ENCODE assay signal across 10 cellular contexts in the genomic region with DNA sequence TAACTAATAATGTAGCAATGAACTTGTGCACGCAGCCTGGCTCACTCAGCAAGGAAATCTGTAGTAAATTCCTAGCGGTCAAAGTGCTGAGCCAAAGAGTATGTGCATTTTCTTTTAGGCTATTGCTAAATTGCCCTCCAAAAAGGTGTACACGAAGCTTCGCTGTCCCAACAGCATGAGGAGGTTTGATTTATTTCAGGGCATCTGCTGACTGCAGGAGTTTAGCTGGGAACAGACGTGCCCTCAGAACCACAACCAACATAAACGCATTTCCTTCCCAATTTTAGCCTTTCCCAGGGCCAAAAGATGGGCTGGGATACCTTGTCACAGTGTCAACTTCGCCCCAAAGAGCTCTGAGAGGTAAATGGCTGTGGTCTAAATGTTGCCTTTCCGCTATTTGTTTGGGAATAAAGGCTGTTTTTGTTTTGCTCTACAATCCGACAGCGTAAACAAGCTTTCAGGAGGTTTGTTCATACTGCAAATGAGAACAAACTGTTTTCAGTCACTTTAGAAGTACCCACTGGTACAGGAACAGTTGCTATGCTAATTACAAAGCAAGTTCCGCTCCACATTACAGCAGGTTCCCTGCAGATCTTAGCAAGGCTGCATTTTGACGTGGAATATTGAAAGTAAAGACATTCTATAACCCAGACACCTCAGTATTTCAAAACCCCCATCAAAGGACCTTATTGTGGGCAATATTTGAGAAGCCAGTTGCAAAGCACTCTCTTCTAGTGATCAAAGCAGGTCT. TPM values are rescaled to one million over a fixed set of nuclear protein-coding genes. Genes with fewer than 3 reads are reported as not detected.
A peak's percentile ranks its signal among the peaks of the same experiment; 100 is the strongest.
DNase-seq lines count a peak whose midpoint lies in the region; ATAC-seq and TF ChIP-seq lines count a peak whose summit lies in the region.
"Had no signal": no experiment of that assay in that cellular context is flagged by ENCODE, and none has a peak within 500 bp of the region (broad histone marks: within the 10 kb centered on the region; RNA-seq: fewer than 3 reads in every experiment).

No MANE protein-coding gene starts in this region.

- no peaks in the 10 kb centered on the region for H3K9me3 ChIP-seq in T-helper 17 cell (ENCODE audit: control insufficient read depth, low read length, poor library complexity, severe bottlenecking)
- H3K9me3 ChIP-seq: pancreas had no signal

- peak overlapping the region; percentile 80 for H3K4me3 Mint-ChIP-seq in T-helper 17 cell

- H3K4me1 Mint-ChIP-seq in T-helper 17 cell = peaks cover 78% of the 10 kb centered on the region

- H3K4me3 ChIP-seq in fibroblast of villous mesenchyme (ENCODE audit: low read depth, low read length) = no peak overlapping the region
- H3K4me3 ChIP-seq: pancreas had no signal

- peaks cover 11% of the 10 kb centered on the region for H3K36me3 Mint-ChIP-seq in T-helper 17 cell (ENCODE audit: low read depth)

- no peak for TF ChIP-seq CTCF in fibroblast of villous mesenchyme (IDR thresholded peaks at IDR 0.05; ENCODE audit: insufficient read depth, low read depth, low read length)

- H3K27ac Mint-ChIP-seq in T-helper 17 cell = peak overlapping the region; percentile 94

- ATAC-seq in T-helper 17 cell = peak; percentile 80
- peak; percentile 36 for ATAC-seq in stimulated activated naive CD8-positive, alpha-beta T cell treated with anti-CD3 and anti-CD28 coated beads, Interleukin-15, Interleukin-2, amounts not matched to agents 100 U/mL and 50 U/mL, for 24 hours
- ATAC-seq in GM19395 (IDR thresholded peaks at IDR 0.05; ENCODE audit: unreplicated experiment) = no peak

- H3K27me3 Mint-ChIP-seq in T-helper 17 cell = no peaks in the 10 kb centered on the region

- DNase-seq in NCI-H1694 treated with DMSO at 0.1 percent for 48 hours (lab: John Stamatoyannopoulos, UW) (peak; percentile 30), NCI-H1694 (lab: John Stamatoyannopoulos, UW) (no peak), T-helper 17 cell (no peak), fibroblast of villous mesenchyme (ENCODE audit: low read depth) (peak; percentile 40), T-helper 9 cell (no peak), EL (no peak)
- DNase-seq in stimulated activated naive CD8-positive, alpha-beta T cell treated with anti-CD3 and anti-CD28 coated beads, Interleukin-15, Interleukin-2, amounts not matched to agents 100 U/mL and 50 U/mL, for 24 hours = no peak

RNA-seq across cellular contexts. Expression of gene VSIR, which starts 16.7 kb away (rescaled TPM):
- total RNA-seq in T-helper 17 cell = 100 to 1,000 TPM; 119 to 124 TPM
- 26.1 and 57.4 TPM in 2 replicates for total RNA-seq in fibroblast of villous mesenchyme

RNA-seq across cellular contexts. Expression of gene C10orf105, which starts 37.0 kb away (rescaled TPM):
- total RNA-seq in T-helper 17 cell = under 1 TPM; 0.31 to 0.37 TPM
- under 0.01 TPM in 1 of 2 replicates, not detected in the other for total RNA-seq in fibroblast of villous mesenchyme
- total RNA-seq: A172 had no signal

Comparison
In these comparisons a context has a peak if more than half of its experiments do, and no peak if none do; other contexts are left out.
1. DNase-seq: peak in NCI-H1694 treated with DMSO at 0.1 percent for 48 hours (single experiment) and fibroblast of villous mesenchyme (single experiment); none in NCI-H1694 (single experiment), T-helper 17 cell (0 of 3), stimulated activated naive CD8-positive, alpha-beta T cell treated with anti-CD3 and anti-CD28 coated beads, Interleukin-15, Interleukin-2, amounts not matched to agents 100 U/mL and 50 U/mL, for 24 hours (single experiment), T-helper 9 cell (single experiment) and EL (single experiment).